Comparison of ENCODE assay signal across 10 cellular contexts in the genomic region with DNA sequence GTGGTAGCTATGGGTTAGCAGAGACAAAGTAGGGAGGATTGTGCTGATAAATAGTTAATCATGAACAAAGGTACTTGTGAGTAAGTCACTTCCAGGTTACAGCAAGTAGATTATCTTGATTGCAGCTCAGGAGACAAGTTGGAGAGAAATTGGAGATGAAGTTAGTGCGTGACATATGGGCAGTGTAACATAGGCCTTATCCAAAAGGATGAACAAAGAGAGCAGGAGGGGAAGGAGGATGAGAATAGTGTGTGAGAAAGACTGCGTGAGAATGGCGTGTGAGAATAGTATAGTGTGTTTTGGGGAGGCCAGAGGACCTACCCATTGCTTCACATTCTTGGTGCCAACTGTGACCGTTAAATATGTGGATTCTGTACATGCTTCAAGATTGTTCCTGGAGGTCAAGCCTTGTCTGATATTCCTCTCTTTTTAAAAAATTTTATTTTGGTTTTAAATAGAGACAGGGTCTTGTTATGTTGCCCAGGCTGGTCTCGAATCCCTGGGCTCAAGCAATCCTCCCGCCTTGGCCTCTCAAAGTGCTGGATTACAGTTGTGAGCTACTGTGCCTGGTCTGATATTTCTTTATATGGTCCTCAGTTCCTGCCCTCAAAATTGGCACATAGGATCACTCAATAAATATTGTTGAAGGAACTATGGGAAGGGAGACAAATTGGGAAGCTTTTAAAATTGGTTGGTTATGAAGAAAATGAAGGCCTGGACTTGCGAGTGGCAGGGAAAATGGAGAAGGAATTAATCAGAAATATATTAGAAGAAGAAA. TPM values are rescaled to one million over a fixed set of nuclear protein-coding genes. Genes with fewer than 3 reads are reported as not detected.
DNase-seq lines count a peak whose midpoint lies in the region; ATAC-seq, FAIRE-seq and TF ChIP-seq lines count a peak whose summit lies in the region.
"Had no signal": no experiment of that assay in that cellular context is flagged by ENCODE, and none has a peak within 500 bp of the region (broad histone marks: within the 10 kb centered on the region; RNA-seq: fewer than 3 reads in every experiment).

No MANE protein-coding gene starts in this region.

- TF ChIP-seq CTCF in HepG2 (CRISPR knock-in tag; IDR thresholded peaks at IDR 0.05) (no peak), right lobe of liver (IDR thresholded peaks at IDR 0.05) (no peak), coronary artery (IDR thresholded peaks at IDR 0.05) (no peak), mesothelial cell of epicardium (IDR thresholded peaks at IDR 0.05; ENCODE audit: unreplicated experiment) (no peak), RWPE1 (conservative IDR thresholded peaks at IDR 0.05; ENCODE audit: low read depth) (no peak)

- intact Hi-C loops in HepG2 (cut with micrococcal nuclease; ENCODE audit: unreplicated experiment), result no loop called here
- intact Hi-C loops in right lobe of liver (cut with DNase I), result no loop called here

- H3K27me3 ChIP-seq in HepG2 (ENCODE audit: control insufficient read depth in 1 of 2, insufficient read depth in 2 of 2, low read length in 2 of 2) (no peaks in the 10 kb centered on the region; a peak in 1 of 5 replicates), right lobe of liver (no peaks in the 10 kb centered on the region)

- peaks cover 29% of the 10 kb centered on the region for H3K4me1 ChIP-seq in HepG2 (ENCODE audit: insufficient read depth, low read length)
- peaks cover 0 to 9% (median 3%) of the 10 kb centered on the region in 4 donors for H3K4me1 ChIP-seq in right lobe of liver

- no peak overlapping the region for H3K4me3 ChIP-seq in HepG2 (replicated peaks in 1 of 3; ENCODE audit: insufficient read depth in 1 of 3, low read depth in 2 of 3, low read length in 3 of 3)
- no peak overlapping the region for H3K4me3 ChIP-seq in right lobe of liver
- H3K4me3 ChIP-seq in coronary artery, result peak overlapping the region; percentile 96

- peaks cover 6% of the 10 kb centered on the region for H3K36me3 Mint-ChIP-seq in mesothelial cell of epicardium
- H3K36me3 Mint-ChIP-seq: CD4-positive, CD25-positive, alpha-beta regulatory T cell had no signal

- peaks cover 29% of the 10 kb centered on the region for H3K4me1 Mint-ChIP-seq in mesothelial cell of epicardium

- 98% methylated on average over 7 of the region's 7 CpGs for WGBS in HepG2 (ENCODE audit: low lambda C conversion rate)
- 82% methylated on average over 7 of the region's 7 CpGs for WGBS in right lobe of liver (ENCODE audit: insufficient coverage, low coverage, low lambda C conversion rate, missing lambda C conversion rate)

- H3K36me3 ChIP-seq in HepG2 (replicated peaks in 1 of 2; ENCODE audit: control insufficient read depth in 1 of 2, insufficient read depth in 2 of 2, low read length in 2 of 2), result no peaks in the 10 kb centered on the region
- H3K36me3 ChIP-seq in right lobe of liver, result no peaks in the 10 kb centered on the region

- DNase-seq in HepG2 (ENCODE audit: low spot score) (no peak), right lobe of liver (no peak), coronary artery (ENCODE audit: low spot score) (no peak), mesothelial cell of epicardium (ENCODE audit: low spot score in 2 of 2, unreplicated experiment in 2 of 2) (no peak), hippocampal formation (lab: John Stamatoyannopoulos, UW) (no peak), RWPE1 (ENCODE audit: low spot score) (no peak)
- no peak for DNase-seq in stimulated activated CD4-positive, alpha-beta T cell treated with anti-CD3 and anti-CD28 coated beads, Interleukin-4, amount 100 ng/mL, for 4 hours
- DNase-seq: CD4-positive, CD25-positive, alpha-beta regulatory T cell; NCI-H526 treated with DMSO at 0.1 percent for 48 hours had no signal

- BruUV-seq in HepG2 (replicated peaks; lab: Mats Ljungman, UMichigan), result no TSS peak

- POLR2A ChIA-PET in HepG2 (lab: Yijun Ruan, JAX) (no interaction called here), RWPE1 (lab: Yijun Ruan, JAX; ENCODE audit: low non-redundant PET) (interaction anchor here (0.6 to 0.7 kb wide), 2 partner anchors 61 to 110 kb away, joined by 3 to 4 read pairs; no protein-coding TSS in a partner anchor)

- TF ChIP-seq RAD21 in HepG2 (CRISPR knock-in tag; IDR thresholded peaks at IDR 0.05), result no peak

- H3K4me2 ChIP-seq in HepG2 (ENCODE audit: low read depth, low read length), result peak overlapping the region; percentile 26; the same call in 1 of the 2 replicates

- peaks cover 22% of the 10 kb centered on the region for H3K79me2 ChIP-seq in HepG2 (ENCODE audit: insufficient read depth, low read length)

- CTCF ChIA-PET in HepG2 (lab: Yijun Ruan, JAX; ENCODE audit: low intra/inter-chr PET ratio, low total read pairs), result no interaction called here
- CTCF ChIA-PET in RWPE1 (lab: Yijun Ruan, JAX), result interaction anchor here (1.9 kb wide), 1 partner anchor 44 kb away, joined by 5 read pairs; no protein-coding TSS in a partner anchor

- peak in 1 of 2 experiments; percentile 40; a peak in 1 of 4 replicates for TF ChIP-seq POLR2A in HepG2 (IDR thresholded peaks at IDR 0.05; ENCODE audit: insufficient read depth in 1 of 2, low read depth in 2 of 2, low read length in 2 of 2)
- no peak for TF ChIP-seq POLR2A in right lobe of liver (IDR thresholded peaks at IDR 0.05)

- H3K27ac ChIP-seq in HepG2 (ENCODE audit: extremely low read length, insufficient read depth, low read length), result no peak overlapping the region
- no peak overlapping the region for H3K27ac ChIP-seq in right lobe of liver
- peak overlapping the region; percentile 55 to 99 for H3K27ac ChIP-seq in coronary artery
- no peak overlapping the region for H3K27ac ChIP-seq in RWPE1

- in situ Hi-C loops in HepG2 (cut with HindIII; ENCODE audit: extremely low pct_ligation_motif_present, low pct_unique_long_range_greater_than_20kb), result no loop called here

- no peaks in the 10 kb centered on the region; the same call in 1 of the 2 replicates for H4K20me1 ChIP-seq in HepG2 (ENCODE audit: insufficient read depth, low read length)

- TF ChIP-seq EP300 in HepG2 (IDR thresholded peaks at IDR 0.05; ENCODE audit: low read depth in 2 of 2, low read length in 2 of 2) (no peak), HepG2 (CRISPR knock-in tag; IDR thresholded peaks at IDR 0.05; ENCODE audit: borderline replicate concordance) (no peak)

- no peaks in the 10 kb centered on the region for H3K9me3 ChIP-seq in HepG2 (ENCODE audit: low read length)
- H3K9me3 ChIP-seq in right lobe of liver, result no peaks in the 10 kb centered on the region

- H2AFZ ChIP-seq in HepG2 (ENCODE audit: low read length), result no peak overlapping the region

- FAIRE-seq in HepG2 (lab: Jason Lieb, UNC), result no peak

- peak overlapping the region; percentile 55 for H3K27ac Mint-ChIP-seq in mesothelial cell of epicardium
- H3K27ac Mint-ChIP-seq: CD4-positive, CD25-positive, alpha-beta regulatory T cell had no signal

- no peaks in the 10 kb centered on the region for H3K27me3 Mint-ChIP-seq in mesothelial cell of epicardium (ENCODE audit: low read depth)
- H3K27me3 Mint-ChIP-seq: CD4-positive, CD25-positive, alpha-beta regulatory T cell had no signal

- H3K4me3 Mint-ChIP-seq in mesothelial cell of epicardium, result peak overlapping the region; percentile 13

- H3K9ac ChIP-seq in HepG2 (ENCODE audit: insufficient read depth, low read depth, low read length), result no peak overlapping the region

- H3K9me3 Mint-ChIP-seq in mesothelial cell of epicardium, result no peaks in the 10 kb centered on the region
- H3K9me3 Mint-ChIP-seq: CD4-positive, CD25-positive, alpha-beta regulatory T cell had no signal

- no peak for ATAC-seq in HepG2
- ATAC-seq in right lobe of liver, result no peak
- ATAC-seq in GM21381 (IDR thresholded peaks at IDR 0.05; ENCODE audit: unreplicated experiment), result no peak

TF ChIP-seq in HepG2, 621 proteins besides CTCF, POLR2A, EP300 and RAD21:
- TF ChIP-seq, protein P1, sequence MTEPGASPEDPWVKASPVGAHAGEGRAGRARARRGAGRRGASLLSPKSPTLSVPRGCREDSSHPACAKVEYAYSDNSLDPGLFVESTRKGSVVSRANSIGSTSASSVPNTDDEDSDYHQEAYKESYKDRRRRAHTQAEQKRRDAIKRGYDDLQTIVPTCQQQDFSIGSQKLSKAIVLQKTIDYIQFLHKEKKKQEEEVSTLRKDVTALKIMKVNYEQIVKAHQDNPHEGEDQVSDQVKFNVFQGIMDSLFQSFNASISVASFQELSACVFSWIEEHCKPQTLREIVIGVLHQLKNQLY (CRISPR knock-in tag; IDR thresholded peaks at IDR 0.05), result no peak
- TF ChIP-seq ZMYM2 (CRISPR knock-in tag; IDR thresholded peaks at IDR 0.05), result no peak
- TF ChIP-seq ZNF652 (CRISPR knock-in tag; IDR thresholded peaks at IDR 0.05; ENCODE audit: borderline replicate concordance, low read depth), result 0 out of 2 replicates have a peak, but pooled peaks have one; percentile 30
- TF ChIP-seq ZNF563 (CRISPR knock-in tag; IDR thresholded peaks at IDR 0.05), result no peak
- no peak for TF ChIP-seq HDAC2 (CRISPR knock-in tag; IDR thresholded peaks at IDR 0.05)
- TF ChIP-seq ZNF703 (CRISPR knock-in tag; IDR thresholded peaks at IDR 0.05; ENCODE audit: borderline replicate concordance), result no peak
- TF ChIP-seq ZBTB7A (CRISPR knock-in tag; IDR thresholded peaks at IDR 0.05), result no peak

RNA-seq across cellular contexts. Expression of a gene that starts 3.2 kb away (rescaled TPM):
- total RNA-seq in HepG2 (2016; rRNA removed; fragmentation: Illumina TruSeq; extraction: Trizol), result 23.7 and 26.9 TPM in 2 replicates
- 1.3 and 2.3 TPM in 2 replicates for total RNA-seq in HepG2 (2016; cell fraction: cytosol; rRNA removed; fragmentation: Illumina TruSeq; extraction: Trizol; ENCODE audit: low read depth)
- total RNA-seq in HepG2 (2016; cell fraction: insoluble cytoplasmic fraction; rRNA removed; fragmentation: Illumina TruSeq; extraction: Trizol), result 20.6 and 25.2 TPM in 2 replicates
- total RNA-seq in HepG2 (2016; cell fraction: membrane; rRNA removed; fragmentation: Illumina TruSeq; extraction: Trizol), result 4.6 and 6.2 TPM in 2 replicates
- 28.7 and 35.3 TPM in 2 replicates for total RNA-seq in HepG2 (2016; cell fraction: nucleus; rRNA removed; fragmentation: Illumina TruSeq; extraction: Trizol)
- 15.9 and 17.3 TPM in 2 replicates for polyA plus RNA-seq in HepG2 (2011; rRNA removed)
- polyA plus RNA-seq in HepG2 (2011; cell fraction: cytosol; rRNA removed), result 7.7 and 9.9 TPM in 2 replicates
- 14.7 and 14.8 TPM in 2 replicates for polyA plus RNA-seq in HepG2 (2011; cell fraction: nucleus; rRNA removed)
- polyA plus RNA-seq in HepG2 (2012), result 10.9 and 12.0 TPM in 2 replicates
- 0.78 and 0.81 TPM in 2 replicates for polyA plus RNA-seq in HepG2 (2016; cell fraction: cytosol; fragmentation: Illumina TruSeq; extraction: Trizol; ENCODE audit: low read depth)
- polyA plus RNA-seq in HepG2 (2016; cell fraction: insoluble cytoplasmic fraction; fragmentation: Illumina TruSeq; extraction: Trizol; ENCODE audit: low read depth), result 12.1 and 14.0 TPM in 2 replicates
- polyA plus RNA-seq in HepG2 (2016; cell fraction: membrane; fragmentation: Illumina TruSeq; extraction: Trizol; ENCODE audit: low read depth), result 1.8 and 2.1 TPM in 2 replicates
- 22.1 and 22.9 TPM in 2 replicates for polyA plus RNA-seq in HepG2 (2016; cell fraction: nucleus; fragmentation: Illumina TruSeq; extraction: Trizol; ENCODE audit: insufficient read depth, low read depth)
- 29.5 and 80.4 TPM in 2 replicates for polyA minus RNA-seq in HepG2 (2011; rRNA and poly(A)+ RNA removed; ENCODE audit: low replicate concordance)
- polyA minus RNA-seq in HepG2 (2011; cell fraction: cytosol; rRNA and poly(A)+ RNA removed), result 14.3 and 18.8 TPM in 2 replicates
- 39.1 and 52.5 TPM in 2 replicates for polyA minus RNA-seq in HepG2 (2011; cell fraction: nucleus; rRNA and poly(A)+ RNA removed)
- total RNA-seq in right lobe of liver, result 10 to 100 TPM; 13.2 to 58.9 (median 27.5) TPM
- total RNA-seq in mesothelial cell of epicardium, result 129 to 132 TPM (median 131 TPM) in 3 replicates

Comparison
In these comparisons a context has a peak if more than half of its experiments do, and no peak if none do; other contexts are left out.
1. H3K27ac ChIP-seq: peak in coronary artery (2 of 2); none in HepG2 (single experiment), right lobe of liver (0 of 3) and RWPE1 (single experiment).